In genomic region chr6:162898011-162898410, GRCh38 we compare ENCODE assay signal across 36 cellular contexts.
DNase-seq lines count a peak whose midpoint lies in the region; FAIRE-seq and TF ChIP-seq lines count a peak whose summit lies in the region.
"Had no signal": no experiment of that assay in that cellular context is flagged by ENCODE, and none has a peak within 500 bp of the region (broad histone marks: within the 10 kb centered on the region; RNA-seq: fewer than 3 reads in every experiment).

No MANE protein-coding gene starts in this region.

- no peaks in the 10 kb centered on the region for H3K4me1 ChIP-seq in CD8-positive, alpha-beta memory T cell (ENCODE audit: insufficient read depth, low read length)
- H3K4me1 ChIP-seq: A549, BE2C, BLaER1, Caco-2 had no signal

- no peaks in the 10 kb centered on the region for H3K36me3 ChIP-seq in bronchial epithelial cell (ENCODE audit: control insufficient read depth, insufficient read depth, low read length)
- no peaks in the 10 kb centered on the region for H3K36me3 ChIP-seq in CD8-positive, alpha-beta memory T cell (ENCODE audit: insufficient read depth, low read length)
- H3K36me3 ChIP-seq: BE2C; BLaER1; BLaER1 treated with 17β-estradiol and CSF1 and Interleukin-3, amounts not matched to agents 10 nM and 100 nM had no signal

- H3K27ac ChIP-seq in CD8-positive, alpha-beta memory T cell (ENCODE audit: low read depth, low read length) = no peak overlapping the region
- H3K27ac ChIP-seq: 22Rv1; A549; BLaER1; BLaER1 treated with 17β-estradiol and CSF1 and Interleukin-3, amounts not matched to agents 10 nM and 100 nM; C4-2B had no signal

- POLR2A ChIA-PET in CD8-positive, alpha-beta memory T cell (lab: Charles Lee) = no interaction called here

- DNase-seq in NCI-H524 (lab: John Stamatoyannopoulos, UW) = peak; percentile 14 to 51
- no peak for DNase-seq in NCI-H524 treated with DMSO at 0.1 percent for 48 hours (lab: John Stamatoyannopoulos, UW)
- peak; percentile 7 for DNase-seq in NCI-H82 (lab: John Stamatoyannopoulos, UW)
- DNase-seq in NCI-H82 treated with DMSO at 0.1 percent for 48 hours (lab: John Stamatoyannopoulos, UW; ENCODE audit: unreplicated experiment) = no peak
- DNase-seq in Ammon's horn (ENCODE audit: low spot score) = peak; percentile 35
- DNase-seq in bronchial epithelial cell (ENCODE audit: low read depth) = no peak
- no peak for DNase-seq in CD8-positive, alpha-beta memory T cell
- no peak for DNase-seq in NOMO-1 treated with dmso at 0.1 percent for 144 hours (lab: John Stamatoyannopoulos, UW; ENCODE audit: unreplicated experiment)
- DNase-seq: 8988T; ACHN; AML-193; BE2C; C1 segment of cervical spinal cord; Caco-2; Calu3; CD4-positive, alpha-beta memory T cell; CD4-positive, alpha-beta T cell; CD4-positive, CD25-positive, alpha-beta regulatory T cell; CD8-positive, alpha-beta T cell; COR-L47; DMS 273 treated with DMSO at 0.1 percent for 48 hours; DMS153; DMS53; DMS79; DMS79 treated with DMSO at 0.1 percent for 48 hours; DND-41; EL had no signal

- H3K9me3 Mint-ChIP-seq in CD8-positive, alpha-beta memory T cell = peaks cover 0 to 11% (median 3%) of the 10 kb centered on the region in 5 donors

- CTCF ChIA-PET in CD8-positive, alpha-beta memory T cell (lab: Charles Lee) = no interaction called here

- H3K4me1 Mint-ChIP-seq in CD8-positive, alpha-beta memory T cell = no peaks in the 10 kb centered on the region
- H3K4me1 Mint-ChIP-seq: B cell; CD14-positive monocyte; CD4-positive, alpha-beta memory T cell; CD4-positive, CD25-positive, alpha-beta regulatory T cell had no signal

- no peaks in the 10 kb centered on the region for H3K27me3 ChIP-seq in bronchial epithelial cell (ENCODE audit: control insufficient read depth, insufficient read depth, low read length)
- H3K27me3 ChIP-seq in CD8-positive, alpha-beta memory T cell (ENCODE audit: insufficient read depth, low read length, poor library complexity, severe bottlenecking) = no peaks in the 10 kb centered on the region
- H3K27me3 ChIP-seq: BE2C; BLaER1; BLaER1 treated with 17β-estradiol and CSF1 and Interleukin-3, amounts not matched to agents 10 nM and 100 nM had no signal

- H3K4me3 ChIP-seq in bronchial epithelial cell (ENCODE audit: low read depth, low read length) = no peak overlapping the region
- no peak overlapping the region for H3K4me3 ChIP-seq in CD8-positive, alpha-beta memory T cell (ENCODE audit: low read length)
- H3K4me3 ChIP-seq: A549; BLaER1; BLaER1 treated with 17β-estradiol and CSF1 and Interleukin-3, amounts not matched to agents 10 nM and 100 nM had no signal

- no peaks in the 10 kb centered on the region for H3K9me3 ChIP-seq in CD8-positive, alpha-beta memory T cell (ENCODE audit: low read length)
- H3K9me3 ChIP-seq: A549, BE2C, BLaER1, Caco-2 had no signal

- no peak for TF ChIP-seq CTCF in bronchial epithelial cell (IDR thresholded peaks at IDR 0.05; ENCODE audit: insufficient read depth, low read length, severe bottlenecking)

- no peaks in the 10 kb centered on the region for H3K36me3 Mint-ChIP-seq in CD8-positive, alpha-beta memory T cell
- H3K36me3 Mint-ChIP-seq: CD14-positive monocyte; CD4-positive, alpha-beta memory T cell; CD4-positive, CD25-positive, alpha-beta regulatory T cell; CD8-positive, alpha-beta T cell had no signal

- no peaks in the 10 kb centered on the region for H3K27me3 Mint-ChIP-seq in CD8-positive, alpha-beta memory T cell
- H3K27me3 Mint-ChIP-seq: B cell; CD4-positive, alpha-beta T cell; CD4-positive, CD25-positive, alpha-beta regulatory T cell had no signal

- peak; percentile 62 for FAIRE-seq in bronchial epithelial cell (lab: Jason Lieb, UNC)
- FAIRE-seq: A204.1, A549, D721Med had no signal

- H3K4me3 Mint-ChIP-seq in CD8-positive, alpha-beta memory T cell = no peak overlapping the region
- H3K4me3 Mint-ChIP-seq: B cell; CD14-positive monocyte; CD4-positive, alpha-beta memory T cell; CD4-positive, alpha-beta T cell; CD4-positive, CD25-positive, alpha-beta regulatory T cell; CD8-positive, alpha-beta T cell had no signal

- peak overlapping the region in 1 of 8 donors; percentile 95 for H3K27ac Mint-ChIP-seq in CD8-positive, alpha-beta memory T cell
- H3K27ac Mint-ChIP-seq: B cell; CD14-positive monocyte; CD4-positive, alpha-beta T cell; CD4-positive, CD25-positive, alpha-beta regulatory T cell; CD8-positive, alpha-beta T cell had no signal

Comparison
In these comparisons a context has a peak if more than half of its experiments do, and no peak if none do; other contexts are left out.
1. DNase-seq: peak in NCI-H524 (2 of 2), NCI-H82 (single experiment) and Ammon's horn (single experiment); none in NCI-H524 treated with DMSO at 0.1 percent for 48 hours (single experiment), NCI-H82 treated with DMSO at 0.1 percent for 48 hours (single experiment), bronchial epithelial cell (single experiment), CD8-positive, alpha-beta memory T cell (0 of 5) and NOMO-1 treated with dmso at 0.1 percent for 144 hours (single experiment).